In genomic region chr13:111383591-111384440, GRCh38 we compare ENCODE assay signal across 18 cellular contexts.
DNase-seq lines count a peak whose midpoint lies in the region; TF ChIP-seq lines count a peak whose summit lies in the region.
"Had no signal": no experiment of that assay in that cellular context is flagged by ENCODE, and none has a peak within 500 bp of the region (broad histone marks: within the 10 kb centered on the region; RNA-seq: fewer than 3 reads in every experiment).

No MANE protein-coding gene starts in this region.

- H3K27ac ChIP-seq in endodermal cell (ENCODE audit: low read depth, low read length) (no peak overlapping the region), neural progenitor cell (no peak overlapping the region)
- H3K27ac ChIP-seq: A549, gastroesophageal sphincter, neutrophil had no signal

- H3K36me3 Mint-ChIP-seq in endodermal cell (ENCODE audit: low read depth) = no peaks in the 10 kb centered on the region
- no peaks in the 10 kb centered on the region for H3K36me3 Mint-ChIP-seq in neural progenitor cell

- no peak overlapping the region for H3K27ac Mint-ChIP-seq in endodermal cell
- no peak overlapping the region for H3K27ac Mint-ChIP-seq in neural progenitor cell
- H3K27ac Mint-ChIP-seq: dendritic cell treated with granulocyte-macrophage colony-stimulating factor and Interleukin-4, amounts not matched to agents 40 ng/mL and 50 ng/mL, for 4 days had no signal

- no peaks in the 10 kb centered on the region for H3F3A ChIP-seq in neural progenitor cell (ENCODE audit: low read depth)

- H3K4me1 Mint-ChIP-seq in endodermal cell = no peaks in the 10 kb centered on the region
- peaks cover 12% of the 10 kb centered on the region for H3K4me1 Mint-ChIP-seq in neural progenitor cell

- H3K9me3 Mint-ChIP-seq in endodermal cell (peaks cover 18% of the 10 kb centered on the region), neural progenitor cell (peaks cover 9% of the 10 kb centered on the region)

- DNase-seq in activated CD8-positive, alpha-beta memory T cell treated with anti-CD3 and anti-CD28 coated beads for 24 hours = peak; percentile 52
- no peak for DNase-seq in activated CD8-positive, alpha-beta memory T cell treated with anti-CD3 and anti-CD28 coated beads, Interleukin-2, amount 50 U/mL, for 48 hours
- peak; percentile 53 for DNase-seq in COR-L47 (lab: John Stamatoyannopoulos, UW)
- peak; percentile 27 for DNase-seq in endodermal cell
- DNase-seq in putamen (ENCODE audit: low spot score) = peak; percentile 23
- DNase-seq in iPS-NIHi11 (ENCODE audit: low spot score) = no peak
- DNase-seq in Ammon's horn (ENCODE audit: low spot score) = no peak
- no peak for DNase-seq in neural progenitor cell (ENCODE audit: low spot score)
- DNase-seq: activated gamma-delta T cell treated with Interleukin-2 at 50 U/mL for 16 hours, BE2C, Kasumi-1, NCI-H187 treated with DMSO at 0.1 percent for 48 hours, NCI-H526, substantia nigra had no signal

- H3K4me3 Mint-ChIP-seq in endodermal cell (no peak overlapping the region), neural progenitor cell (no peak overlapping the region)
- H3K4me3 Mint-ChIP-seq: dendritic cell treated with granulocyte-macrophage colony-stimulating factor and Interleukin-4, amounts not matched to agents 40 ng/mL and 50 ng/mL, for 4 days had no signal

- H3K27me3 Mint-ChIP-seq in endodermal cell (ENCODE audit: insufficient read depth) (no peaks in the 10 kb centered on the region), neural progenitor cell (ENCODE audit: insufficient read depth, low read depth) (peaks cover 8% of the 10 kb centered on the region)

- H4K20me1 ChIP-seq in neural progenitor cell (ENCODE audit: low read depth) = no peaks in the 10 kb centered on the region

- H3K36me3 ChIP-seq in endodermal cell (ENCODE audit: control insufficient read depth, insufficient read depth, low read length) (no peaks in the 10 kb centered on the region), neural progenitor cell (no peaks in the 10 kb centered on the region)
- H3K36me3 ChIP-seq: BE2C, gastroesophageal sphincter, neutrophil had no signal

- TF ChIP-seq CTCF in endodermal cell (conservative IDR thresholded peaks at IDR 0.05) (no peak), neural progenitor cell (IDR thresholded peaks at IDR 0.05) (no peak)

- H3K9me3 ChIP-seq in endodermal cell (ENCODE audit: control insufficient read depth, low read length) = no peaks in the 10 kb centered on the region
- H3K9me3 ChIP-seq in neural progenitor cell (ENCODE audit: low read depth) = no peaks in the 10 kb centered on the region
- H3K9me3 ChIP-seq: BE2C, neutrophil had no signal

- H3K9ac ChIP-seq in endodermal cell (ENCODE audit: extremely low read depth, low read length, poor library complexity, severe bottlenecking) (no peak overlapping the region), neural progenitor cell (no peak overlapping the region)

- H3K4me1 ChIP-seq in endodermal cell (ENCODE audit: control insufficient read depth, insufficient read depth, low read length) (no peaks in the 10 kb centered on the region), neural progenitor cell (peaks cover 5% of the 10 kb centered on the region)
- H3K4me1 ChIP-seq: A549, BE2C, gastroesophageal sphincter had no signal

- H3K4me3 ChIP-seq in endodermal cell (ENCODE audit: low read length) = no peak overlapping the region
- no peak overlapping the region for H3K4me3 ChIP-seq in neural progenitor cell
- H3K4me3 ChIP-seq: A549, gastroesophageal sphincter had no signal

- WGBS in endodermal cell (ENCODE audit: insufficient coverage in 1 of 2, insufficient read length in 1 of 2), 2 experiments = 78 to 94% methylated on average over 9 to 19 of the region's 21 CpGs

- H3K79me2 ChIP-seq in neural progenitor cell (ENCODE audit: low read depth) = no peaks in the 10 kb centered on the region

- no peak overlapping the region for H3K4me2 ChIP-seq in neural progenitor cell
- H3K4me2 ChIP-seq: A549 had no signal

- H2AFZ ChIP-seq in neural progenitor cell (replicated peaks) = no peak overlapping the region

- H3K27me3 ChIP-seq in endodermal cell (ENCODE audit: control insufficient read depth, insufficient read depth, low read length, poor library complexity, severe bottlenecking) = no peaks in the 10 kb centered on the region
- no peaks in the 10 kb centered on the region for H3K27me3 ChIP-seq in neural progenitor cell

Comparison
In these comparisons a context has a peak if more than half of its experiments do, and no peak if none do; other contexts are left out.
1. DNase-seq: peak in activated CD8-positive, alpha-beta memory T cell treated with anti-CD3 and anti-CD28 coated beads for 24 hours (single experiment), COR-L47 (single experiment), endodermal cell (single experiment) and putamen (single experiment); none in activated CD8-positive, alpha-beta memory T cell treated with anti-CD3 and anti-CD28 coated beads, Interleukin-2, amount 50 U/mL, for 48 hours (single experiment), iPS-NIHi11 (single experiment), Ammon's horn (single experiment) and neural progenitor cell (single experiment).